Comparison of ENCODE assay signal across 20 cellular contexts in the genomic region with DNA sequence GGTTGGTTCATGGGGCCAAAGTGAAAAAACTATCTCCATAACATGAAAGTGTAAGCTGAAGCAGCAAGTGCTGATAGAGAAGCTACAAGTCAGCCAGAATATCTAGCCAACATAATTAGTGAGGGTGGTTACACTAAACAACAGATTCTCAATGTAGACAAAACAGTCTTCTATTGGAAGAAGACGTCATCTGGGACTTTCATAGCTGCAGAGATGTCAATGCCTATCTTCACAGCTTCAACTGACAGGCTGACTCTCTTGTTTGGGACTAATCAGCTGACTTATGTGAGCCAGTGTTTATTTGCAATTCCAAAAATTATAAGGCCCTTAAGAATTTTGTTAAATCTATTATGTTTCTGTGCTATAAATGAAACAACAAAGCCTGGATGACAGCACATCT.
A peak's percentile ranks its signal among the peaks of the same experiment; 100 is the strongest.
DNase-seq lines count a peak whose midpoint lies in the region; FAIRE-seq and TF ChIP-seq lines count a peak whose summit lies in the region.
"Had no signal": no experiment of that assay in that cellular context is flagged by ENCODE, and none has a peak within 500 bp of the region (broad histone marks: within the 10 kb centered on the region; RNA-seq: fewer than 3 reads in every experiment).

No MANE protein-coding gene starts in this region.

- no peak overlapping the region for H3K4me3 ChIP-seq in esophagus squamous epithelium
- H3K4me3 ChIP-seq: BLaER1 treated with 17β-estradiol and CSF1 and Interleukin-3, amounts not matched to agents 10 nM and 100 nM; GM12878; GM23248 had no signal

- intact Hi-C loops in esophagus squamous epithelium (cut with DNase I) = no loop called here

- 85 to 86% methylated on average over 1 of the region's 1 CpG for WGBS in esophagus squamous epithelium, 2 donors

- no peaks in the 10 kb centered on the region for H3K36me3 ChIP-seq in esophagus squamous epithelium
- H3K36me3 ChIP-seq: BLaER1 treated with 17β-estradiol and CSF1 and Interleukin-3, amounts not matched to agents 10 nM and 100 nM had no signal

- TF ChIP-seq CTCF in esophagus squamous epithelium (IDR thresholded peaks at IDR 0.05) = no peak

- no peak for DNase-seq in GM12891 (ENCODE audit: insufficient read length, low spot score)
- DNase-seq in erythroblast (lab: John Stamatoyannopoulos, UW) = peak; percentile 47 to 73
- DNase-seq in pons (ENCODE audit: low spot score) = peak; percentile 47
- no peak for DNase-seq in SKM-1 (lab: John Stamatoyannopoulos, UW; ENCODE audit: unreplicated experiment)
- no peak for DNase-seq in esophagus squamous epithelium (lab: John Stamatoyannopoulos, UW)
- DNase-seq in hypothalamus (lab: John Stamatoyannopoulos, UW) = no peak
- DNase-seq in C1 segment of cervical spinal cord (lab: John Stamatoyannopoulos, UW) = no peak
- DNase-seq: 8988T; CD4-positive, CD25-positive, alpha-beta regulatory T cell; CD8-positive, alpha-beta memory T cell; COR-L47; DMS 273 treated with DMSO at 0.1 percent for 48 hours; DMS53; DND-41; EL; GM23248; HCEC 1CT had no signal

- TF ChIP-seq POLR2A in GM12891 (IDR thresholded peaks at IDR 0.05; ENCODE audit: low read depth, low read length) (no peak), erythroblast (IDR thresholded peaks at IDR 0.05; ENCODE audit: low read length) (no peak), esophagus squamous epithelium (IDR thresholded peaks at IDR 0.05) (no peak)

- H3K27me3 ChIP-seq in esophagus squamous epithelium = no peaks in the 10 kb centered on the region
- H3K27me3 ChIP-seq: BLaER1 treated with 17β-estradiol and CSF1 and Interleukin-3, amounts not matched to agents 10 nM and 100 nM had no signal

- no peaks in the 10 kb centered on the region for H3K9me3 ChIP-seq in esophagus squamous epithelium

- no peaks in the 10 kb centered on the region for H3K4me1 ChIP-seq in esophagus squamous epithelium
- H3K4me1 ChIP-seq: BLaER1 treated with 17β-estradiol and CSF1 and Interleukin-3, amounts not matched to agents 10 nM and 100 nM had no signal

- peak; percentile 26 for FAIRE-seq in GM12891 (lab: Jason Lieb, UNC)
- FAIRE-seq: GM19239 had no signal

- H3K27ac ChIP-seq in esophagus squamous epithelium = no peak overlapping the region
- H3K27ac ChIP-seq: BLaER1 treated with 17β-estradiol and CSF1 and Interleukin-3, amounts not matched to agents 10 nM and 100 nM; GM23248 had no signal

TF ChIP-seq in GM12891, 5 proteins besides CTCF, POLR2A, EP300 and RAD21:
- TF ChIP-seq POU2F2 (IDR thresholded peaks at IDR 0.05; ENCODE audit: low read depth, low read length) (no peak), POLR2AphosphoS5 (IDR thresholded peaks at IDR 0.05; ENCODE audit: low read depth, low read length) (no peak), PAX5 (IDR thresholded peaks at IDR 0.05; ENCODE audit: insufficient read depth, low read length, severe bottlenecking) (no peak), SPI1 (IDR thresholded peaks at IDR 0.05; ENCODE audit: low read depth, low read length) (no peak), TAF1 (IDR thresholded peaks at IDR 0.05; ENCODE audit: low read depth, low read length) (no peak)

Comparison
In these comparisons a context has a peak if more than half of its experiments do, and no peak if none do; other contexts are left out.
1. DNase-seq: peak in erythroblast (2 of 2) and pons (single experiment); none in GM12891 (single experiment), SKM-1 (single experiment), esophagus squamous epithelium (single experiment), hypothalamus (0 of 51) and C1 segment of cervical spinal cord (0 of 14).